Comparison of ENCODE assay signal across 8 cellular contexts in genomic region chr11:116276051-116277044, GRCh38.
DNase-seq lines count a peak whose midpoint lies in the region; ATAC-seq and TF ChIP-seq lines count a peak whose summit lies in the region.

No MANE protein-coding gene starts in this region.

- no peak overlapping the region for H3K27ac Mint-ChIP-seq in activated T-helper 1 cell treated with anti-CD3 and anti-CD28 coated beads, Interleukin-12 subunit alpha, Interleukin-12 subunit beta, Interleukin-2, Interleukin-4 antibody, amounts not matched to agents 30 ng/mL and 10 ng/mL and 1 ng/mL, durations not matched to agents 14 hours and 24 hours and 36 hours
- H3K27ac Mint-ChIP-seq in neural progenitor cell, result no peak overlapping the region

- no peak overlapping the region for H3K9ac ChIP-seq in PC-3 (ENCODE audit: low read length)
- no peak overlapping the region for H3K9ac ChIP-seq in neural progenitor cell

- TF ChIP-seq CTCF in BJ (IDR thresholded peaks at IDR 0.05; ENCODE audit: insufficient read depth, low read depth, low read length) (peak; percentile 76), HL-60 (IDR thresholded peaks at IDR 0.05; ENCODE audit: insufficient read depth, low read length) (peak; percentile 85), PC-3 (conservative IDR thresholded peaks at IDR 0.05; ENCODE audit: low read depth, low read length) (peak; percentile 87), fibroblast of villous mesenchyme (IDR thresholded peaks at IDR 0.05; ENCODE audit: insufficient read depth, low read depth, low read length) (peak; percentile 43), neural progenitor cell (IDR thresholded peaks at IDR 0.05) (peak; percentile 99)

- H3K79me2 ChIP-seq in PC-3 (ENCODE audit: low read length) (no peaks in the 10 kb centered on the region), neural progenitor cell (ENCODE audit: low read depth) (no peaks in the 10 kb centered on the region)

- H3F3A ChIP-seq in PC-3 (ENCODE audit: low read length, unreplicated experiment) (no peaks in the 10 kb centered on the region), neural progenitor cell (ENCODE audit: low read depth) (no peaks in the 10 kb centered on the region)

- H2AFZ ChIP-seq in PC-3 (ENCODE audit: low read length) (no peak overlapping the region), neural progenitor cell (replicated peaks) (peak overlapping the region; percentile 45)

- H3K4me1 ChIP-seq in PC-3 (ENCODE audit: insufficient read depth, low read length) (no peaks in the 10 kb centered on the region), neural progenitor cell (peaks cover 4% of the 10 kb centered on the region)

- no TSS peak for BruUV-seq in PC-3 (replicated peaks; lab: Mats Ljungman, UMichigan)

- intact Hi-C loops in PC-3 (cut with micrococcal nuclease), result loop anchor here (2.0 kb wide), 1 partner anchor 942 kb away; no protein-coding TSS in a partner anchor
- intact Hi-C loops in activated T-helper 1 cell treated with anti-CD3 and anti-CD28 coated beads, Interleukin-12 subunit alpha, Interleukin-12 subunit beta, Interleukin-2, Interleukin-4 antibody, amounts not matched to agents 30 ng/mL and 10 ng/mL and 1 ng/mL, durations not matched to agents 14 hours and 24 hours and 36 hours (cut with micrococcal nuclease), result loop anchor here (1.0 to 10.0 kb wide), 4 partner anchors 941 to 1542 kb away; no protein-coding TSS in a partner anchor

- H3K9me3 ChIP-seq in PC-3 (ENCODE audit: low read length) (no peaks in the 10 kb centered on the region), neural progenitor cell (ENCODE audit: low read depth) (no peaks in the 10 kb centered on the region)

- no peaks in the 10 kb centered on the region for H3K9me2 ChIP-seq in PC-3 (replicated peaks; ENCODE audit: low read length)

- POLR2A ChIA-PET in BJ (lab: Charles Lee) (no interaction called here), PC-3 (lab: Charles Lee; ENCODE audit: unreplicated experiment) (no interaction called here)

- no peaks in the 10 kb centered on the region for H3K36me3 Mint-ChIP-seq in activated T-helper 1 cell treated with anti-CD3 and anti-CD28 coated beads, Interleukin-12 subunit alpha, Interleukin-12 subunit beta, Interleukin-2, Interleukin-4 antibody, amounts not matched to agents 30 ng/mL and 10 ng/mL and 1 ng/mL, durations not matched to agents 14 hours and 24 hours and 36 hours (ENCODE audit: low read depth)
- H3K36me3 Mint-ChIP-seq in neural progenitor cell, result no peaks in the 10 kb centered on the region

- H3K9me3 Mint-ChIP-seq in activated T-helper 1 cell treated with anti-CD3 and anti-CD28 coated beads, Interleukin-12 subunit alpha, Interleukin-12 subunit beta, Interleukin-2, Interleukin-4 antibody, amounts not matched to agents 30 ng/mL and 10 ng/mL and 1 ng/mL, durations not matched to agents 14 hours and 24 hours and 36 hours, result no peaks in the 10 kb centered on the region
- H3K9me3 Mint-ChIP-seq in neural progenitor cell, result no peaks in the 10 kb centered on the region

- no peak overlapping the region for H3K4me2 ChIP-seq in PC-3 (ENCODE audit: low read length)
- H3K4me2 ChIP-seq in neural progenitor cell, result peak overlapping the region; percentile 60

- no peak for DNase-seq in BJ (ENCODE audit: low read depth)
- DNase-seq in HL-60 (ENCODE audit: low read depth in 1 of 2, low spot score in 1 of 2), result peak; percentile 50 to 67
- DNase-seq in PC-3, result peak; percentile 67
- DNase-seq in activated T-helper 1 cell treated with anti-CD3 and anti-CD28 coated beads, Interleukin-12 subunit alpha, Interleukin-12 subunit beta, Interleukin-2, Interleukin-4 antibody, amounts not matched to agents 30 ng/mL and 10 ng/mL and 1 ng/mL, durations not matched to agents 14 hours and 24 hours and 36 hours (ENCODE audit: low spot score), result peak; percentile 60
- peak; percentile 12 for DNase-seq in fibroblast of villous mesenchyme (ENCODE audit: low read depth)
- peak; percentile 91 for DNase-seq in neural progenitor cell (ENCODE audit: low spot score)
- DNase-seq in substantia nigra (lab: John Stamatoyannopoulos, UW), result peak in 44 of 49 donors; percentile 2 to 85 (median 40)

- H3K27ac ChIP-seq in HL-60 (replicated peaks), result no peak overlapping the region
- no peak overlapping the region for H3K27ac ChIP-seq in PC-3 (ENCODE audit: low read length)
- H3K27ac ChIP-seq in neural progenitor cell, result no peak overlapping the region
- no peak overlapping the region for H3K27ac ChIP-seq in substantia nigra (ENCODE audit: low read depth, low read length, poor library complexity, severe bottlenecking)

- H3K36me3 ChIP-seq in BJ (ENCODE audit: control insufficient read depth, insufficient read depth, low read length) (no peaks in the 10 kb centered on the region), PC-3 (ENCODE audit: low read depth, low read length) (no peaks in the 10 kb centered on the region), neural progenitor cell (no peaks in the 10 kb centered on the region)

- H3K4me3 ChIP-seq in BJ (ENCODE audit: low read depth, low read length) (no peak overlapping the region), HL-60 (replicated peaks; ENCODE audit: insufficient read depth, low read length) (no peak overlapping the region), PC-3 (ENCODE audit: low read length) (no peak overlapping the region), fibroblast of villous mesenchyme (ENCODE audit: low read depth, low read length) (no peak overlapping the region), neural progenitor cell (peak overlapping the region; percentile 43)

- H3K27me3 ChIP-seq in BJ (ENCODE audit: control insufficient read depth, insufficient read depth, low read length) (no peaks in the 10 kb centered on the region), HL-60 (ENCODE audit: insufficient read depth, poor library complexity, severe bottlenecking) (no peaks in the 10 kb centered on the region), PC-3 (ENCODE audit: low read length) (peaks cover 12% of the 10 kb centered on the region; the same call in 1 of the 2 replicates), neural progenitor cell (no peaks in the 10 kb centered on the region)

- CTCF ChIA-PET in BJ (lab: Yijun Ruan, JAX), result interaction anchor here (0.9 kb wide), 1 partner anchor 15 kb away, joined by 3 read pairs; no protein-coding TSS in a partner anchor
- CTCF ChIA-PET in PC-3 (lab: Charles Lee), result no interaction called here

- H3K4me3 Mint-ChIP-seq in activated T-helper 1 cell treated with anti-CD3 and anti-CD28 coated beads, Interleukin-12 subunit alpha, Interleukin-12 subunit beta, Interleukin-2, Interleukin-4 antibody, amounts not matched to agents 30 ng/mL and 10 ng/mL and 1 ng/mL, durations not matched to agents 14 hours and 24 hours and 36 hours, result no peak overlapping the region
- peak overlapping the region; percentile 57 for H3K4me3 Mint-ChIP-seq in neural progenitor cell

- ATAC-seq in GM19395 (IDR thresholded peaks at IDR 0.05; ENCODE audit: unreplicated experiment) (peak; percentile 95), PC-3 (no peak; the same call in 1 of the 2 replicates)

- H3K27me3 Mint-ChIP-seq in activated T-helper 1 cell treated with anti-CD3 and anti-CD28 coated beads, Interleukin-12 subunit alpha, Interleukin-12 subunit beta, Interleukin-2, Interleukin-4 antibody, amounts not matched to agents 30 ng/mL and 10 ng/mL and 1 ng/mL, durations not matched to agents 14 hours and 24 hours and 36 hours (ENCODE audit: insufficient read depth), result no peaks in the 10 kb centered on the region
- H3K27me3 Mint-ChIP-seq in neural progenitor cell (ENCODE audit: insufficient read depth, low read depth), result peaks cover 4% of the 10 kb centered on the region

- H4K20me1 ChIP-seq in PC-3 (ENCODE audit: low read length) (no peaks in the 10 kb centered on the region), neural progenitor cell (ENCODE audit: low read depth) (no peaks in the 10 kb centered on the region)

- H3K4me1 Mint-ChIP-seq in activated T-helper 1 cell treated with anti-CD3 and anti-CD28 coated beads, Interleukin-12 subunit alpha, Interleukin-12 subunit beta, Interleukin-2, Interleukin-4 antibody, amounts not matched to agents 30 ng/mL and 10 ng/mL and 1 ng/mL, durations not matched to agents 14 hours and 24 hours and 36 hours (ENCODE audit: low read depth), result no peaks in the 10 kb centered on the region
- H3K4me1 Mint-ChIP-seq in neural progenitor cell, result peaks cover 40% of the 10 kb centered on the region

Comparison
In these comparisons a context has a peak if more than half of its experiments do, and no peak if none do; other contexts are left out.
1. CTCF ChIP-seq: peak in every context shown above with its lines; median percentile 99 in neural progenitor cell; 87 in PC-3; 85 in HL-60; 76 in BJ; 43 in fibroblast of villous mesenchyme.